Comparison of ENCODE assay signal across 9 cellular contexts in the genomic region with DNA sequence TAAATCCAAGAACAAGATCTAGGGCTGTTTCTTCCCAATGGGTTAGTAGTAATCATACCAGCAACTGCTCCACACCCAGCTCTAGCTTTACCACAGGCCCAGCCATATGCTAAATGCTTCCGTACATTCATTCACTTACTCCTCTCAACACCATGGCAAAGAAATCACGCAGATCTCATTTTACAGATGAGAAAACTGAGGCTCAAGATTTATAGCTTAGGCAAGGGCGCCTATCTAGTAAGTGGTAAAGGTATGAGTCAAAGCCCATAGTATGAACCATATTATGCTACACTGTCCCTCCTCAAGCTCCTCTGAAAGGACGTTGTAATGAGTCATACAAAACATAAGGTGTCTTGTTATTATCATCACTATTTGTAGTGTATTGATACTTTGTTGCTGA.
DNase-seq lines count a peak whose midpoint lies in the region; ATAC-seq, FAIRE-seq and TF ChIP-seq lines count a peak whose summit lies in the region.
"Had no signal": no experiment of that assay in that cellular context is flagged by ENCODE, and none has a peak within 500 bp of the region (broad histone marks: within the 10 kb centered on the region; RNA-seq: fewer than 3 reads in every experiment).

No MANE protein-coding gene starts in this region.

- no peaks in the 10 kb centered on the region for H4K20me1 ChIP-seq in K562 (replicated peaks; ENCODE audit: control insufficient read depth, insufficient read depth, low read length)

- no peak overlapping the region for H3K4me2 ChIP-seq in K562 (ENCODE audit: insufficient read depth, low read length)

- no peak for DNase-seq in GM12891 (ENCODE audit: insufficient read length, low spot score)
- no peak for DNase-seq in K562 (ENCODE audit: extremely low read depth in 1 of 4, low spot score in 3 of 4)
- DNase-seq in retina, result no peak
- DNase-seq in H4 (ENCODE audit: low spot score), result no peak
- DNase-seq in prostate gland (ENCODE audit: low spot score), result no peak
- no peak for DNase-seq in hypothalamus (lab: John Stamatoyannopoulos, UW)
- DNase-seq: KG1 had no signal

- H3K79me2 ChIP-seq in K562 (ENCODE audit: control insufficient read depth, insufficient read depth, low read length), result no peaks in the 10 kb centered on the region

- intact Hi-C loops in K562 (cut with micrococcal nuclease) (no loop called here), prostate gland (cut with DNase I) (no loop called here)

- peaks cover 11% of the 10 kb centered on the region; the same call in 2 of the 3 replicates for H3K36me3 ChIP-seq in K562 (ENCODE audit: control insufficient read depth, insufficient read depth, low read length)
- no peaks in the 10 kb centered on the region for H3K36me3 ChIP-seq in prostate gland

- in situ Hi-C loops in K562 (cut with MboI), result no loop called here

- no peak for TF ChIP-seq EP300 in K562 (IDR thresholded peaks at IDR 0.05; ENCODE audit: low read length)

- FAIRE-seq in GM12891 (lab: Jason Lieb, UNC), result peak; percentile 23
- FAIRE-seq in K562 (lab: Jason Lieb, UNC), result no peak

- H3K9me1 ChIP-seq in K562 (ENCODE audit: control insufficient read depth, insufficient read depth, low read length), result no peaks in the 10 kb centered on the region

- CTCF ChIA-PET in K562 (lab: Yijun Ruan, JAX; ENCODE audit: low intra/inter-chr PET ratio), result no interaction called here

- ATAC-seq in GM19372 (IDR thresholded peaks at IDR 0.05; ENCODE audit: low read depth, unreplicated experiment) (peak; percentile 60), HG03095 (IDR thresholded peaks at IDR 0.05; ENCODE audit: unreplicated experiment) (peak; percentile 69), K562 (peak; percentile 38; the same call in 2 of the 3 replicates)

- no peak for TF ChIP-seq RAD21 in K562 (CRISPR knock-in tag; conservative IDR thresholded peaks at IDR 0.05 in 1 of 2, IDR thresholded peaks at IDR 0.05 in 1 of 2)

- no peak overlapping the region for H3K9ac ChIP-seq in K562 (ENCODE audit: insufficient read depth in 1 of 2, low read depth in 2 of 2, low read length in 2 of 2)

- TF ChIP-seq POLR2A in GM12891 (IDR thresholded peaks at IDR 0.05; ENCODE audit: low read depth, low read length), result no peak
- TF ChIP-seq POLR2A in K562 (conservative IDR thresholded peaks at IDR 0.05), result no peak
- TF ChIP-seq POLR2A in prostate gland (IDR thresholded peaks at IDR 0.05), result no peak

- H3K9me3 ChIP-seq in K562 (replicated peaks; ENCODE audit: control insufficient read depth, insufficient read depth, low read depth, low read length), result no peaks in the 10 kb centered on the region
- no peaks in the 10 kb centered on the region for H3K9me3 ChIP-seq in prostate gland

- no peak overlapping the region for H2AFZ ChIP-seq in K562 (ENCODE audit: low read depth, low read length)

- H3K4me1 ChIP-seq in K562 (replicated peaks in 1 of 2; ENCODE audit: control insufficient read depth in 2 of 2, insufficient read depth in 2 of 2, low read length in 2 of 2) (no peaks in the 10 kb centered on the region), prostate gland (replicated peaks) (no peaks in the 10 kb centered on the region)

- TF ChIP-seq CTCF in K562 (IDR thresholded peaks at IDR 0.05 in 2 of 3, conservative IDR thresholded peaks at IDR 0.05 in 1 of 3; ENCODE audit: insufficient read depth in 2 of 3, low read depth in 1 of 3, low read length in 3 of 3) (no peak), prostate gland (IDR thresholded peaks at IDR 0.05) (no peak)

- POLR2A ChIA-PET in K562 (lab: Yijun Ruan, JAX), result interaction anchor here (0.6 to 1.8 kb wide), 2 partner anchors 64 to 82 kb away, joined by 3 to 4 read pairs; a partner anchor contains a TSS

- H3K27me3 ChIP-seq in K562 (ENCODE audit: control insufficient read depth in 2 of 2, insufficient read depth in 2 of 2, low read length in 2 of 2) (no peaks in the 10 kb centered on the region), prostate gland (replicated peaks; ENCODE audit: insufficient read depth) (no peaks in the 10 kb centered on the region)

- no TSS peak for BruUV-seq in K562 (replicated peaks; lab: Mats Ljungman, UMichigan)

- 53% methylated on average over 4 of the region's 4 CpGs for WGBS in K562 (ENCODE audit: insufficient coverage, low coverage, missing lambda C conversion rate)
- 89% methylated on average over 4 of the region's 4 CpGs for WGBS in prostate gland

- H3K27ac ChIP-seq in K562 (ENCODE audit: extremely low read depth, low read depth, low read length), result no peak overlapping the region
- H3K27ac ChIP-seq in prostate gland, result no peak overlapping the region

- no peak overlapping the region for H3K4me3 ChIP-seq in K562
- no peak overlapping the region for H3K4me3 ChIP-seq in prostate gland

TF ChIP-seq in GM12891, 5 proteins besides CTCF, POLR2A, EP300 and RAD21:
- no peak for TF ChIP-seq SPI1 (IDR thresholded peaks at IDR 0.05; ENCODE audit: low read depth, low read length)
- TF ChIP-seq TAF1 (IDR thresholded peaks at IDR 0.05; ENCODE audit: low read depth, low read length), result no peak
- no peak for TF ChIP-seq PAX5 (IDR thresholded peaks at IDR 0.05; ENCODE audit: insufficient read depth, low read length, severe bottlenecking)
- TF ChIP-seq POLR2AphosphoS5 (IDR thresholded peaks at IDR 0.05; ENCODE audit: low read depth, low read length), result no peak
- TF ChIP-seq POU2F2 (IDR thresholded peaks at IDR 0.05; ENCODE audit: low read depth, low read length), result no peak

TF ChIP-seq in K562, 482 proteins besides CTCF, POLR2A, EP300 and RAD21:
- TF ChIP-seq MEF2A (IDR thresholded peaks at IDR 0.05; ENCODE audit: control insufficient read depth, low read depth, low read length) (no peak), MEIS2 (IDR thresholded peaks at IDR 0.05; ENCODE audit: partially characterized antibody) (peak; percentile 56), BCL6 (CRISPR knock-in tag; IDR thresholded peaks at IDR 0.05) (no peak), RB1 (IDR thresholded peaks at IDR 0.05; ENCODE audit: low read depth) (no peak), FOSL1 (tag; conservative IDR thresholded peaks at IDR 0.05) (peak; percentile 42; the same call in 1 of the 2 replicates), DACH1 (IDR thresholded peaks at IDR 0.05; ENCODE audit: partially characterized antibody) (no peak), NFRKB (IDR thresholded peaks at IDR 0.05; ENCODE audit: low read depth) (no peak)
- TF ChIP-seq, protein P1, sequence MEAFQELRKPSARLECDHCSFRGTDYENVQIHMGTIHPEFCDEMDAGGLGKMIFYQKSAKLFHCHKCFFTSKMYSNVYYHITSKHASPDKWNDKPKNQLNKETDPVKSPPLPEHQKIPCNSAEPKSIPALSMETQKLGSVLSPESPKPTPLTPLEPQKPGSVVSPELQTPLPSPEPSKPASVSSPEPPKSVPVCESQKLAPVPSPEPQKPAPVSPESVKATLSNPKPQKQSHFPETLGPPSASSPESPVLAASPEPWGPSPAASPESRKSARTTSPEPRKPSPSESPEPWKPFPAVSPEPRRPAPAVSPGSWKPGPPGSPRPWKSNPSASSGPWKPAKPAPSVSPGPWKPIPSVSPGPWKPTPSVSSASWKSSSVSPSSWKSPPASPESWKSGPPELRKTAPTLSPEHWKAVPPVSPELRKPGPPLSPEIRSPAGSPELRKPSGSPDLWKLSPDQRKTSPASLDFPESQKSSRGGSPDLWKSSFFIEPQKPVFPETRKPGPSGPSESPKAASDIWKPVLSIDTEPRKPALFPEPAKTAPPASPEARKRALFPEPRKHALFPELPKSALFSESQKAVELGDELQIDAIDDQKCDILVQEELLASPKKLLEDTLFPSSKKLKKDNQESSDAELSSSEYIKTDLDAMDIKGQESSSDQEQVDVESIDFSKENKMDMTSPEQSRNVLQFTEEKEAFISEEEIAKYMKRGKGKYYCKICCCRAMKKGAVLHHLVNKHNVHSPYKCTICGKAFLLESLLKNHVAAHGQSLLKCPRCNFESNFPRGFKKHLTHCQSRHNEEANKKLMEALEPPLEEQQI (IDR thresholded peaks at IDR 0.05), result no peak
- TF ChIP-seq, protein P2, sequence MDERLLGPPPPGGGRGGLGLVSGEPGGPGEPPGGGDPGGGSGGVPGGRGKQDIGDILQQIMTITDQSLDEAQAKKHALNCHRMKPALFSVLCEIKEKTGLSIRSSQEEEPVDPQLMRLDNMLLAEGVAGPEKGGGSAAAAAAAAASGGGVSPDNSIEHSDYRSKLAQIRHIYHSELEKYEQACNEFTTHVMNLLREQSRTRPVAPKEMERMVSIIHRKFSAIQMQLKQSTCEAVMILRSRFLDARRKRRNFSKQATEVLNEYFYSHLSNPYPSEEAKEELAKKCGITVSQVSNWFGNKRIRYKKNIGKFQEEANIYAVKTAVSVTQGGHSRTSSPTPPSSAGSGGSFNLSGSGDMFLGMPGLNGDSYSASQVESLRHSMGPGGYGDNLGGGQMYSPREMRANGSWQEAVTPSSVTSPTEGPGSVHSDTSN (CRISPR knock-in tag; IDR thresholded peaks at IDR 0.05; ENCODE audit: low read depth), result no peak
- TF ChIP-seq, protein P2 (tag; conservative IDR thresholded peaks at IDR 0.05; ENCODE audit: low read depth), result peak; percentile 54
